Comparison of ENCODE assay signal across 21 cellular contexts in the genomic region with DNA sequence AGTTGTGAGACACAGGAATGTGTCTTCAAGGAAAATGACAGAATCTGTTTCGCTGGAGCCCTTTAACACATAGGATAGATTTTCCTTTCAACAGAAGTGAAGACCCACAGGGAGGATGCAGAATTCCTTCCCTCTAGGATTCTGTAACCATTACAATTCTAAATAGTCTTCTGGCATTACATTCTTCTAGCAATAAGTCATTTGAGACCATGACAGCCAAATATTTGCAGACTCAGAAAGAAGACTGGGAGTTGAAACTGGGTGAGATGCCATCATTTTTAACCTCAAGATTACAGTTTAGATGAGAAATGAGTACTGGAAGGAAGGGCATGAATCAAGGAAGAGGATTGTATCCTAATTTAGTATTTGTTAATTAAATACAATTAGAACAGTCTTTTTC.
DNase-seq lines count a peak whose midpoint lies in the region; ATAC-seq, FAIRE-seq and TF ChIP-seq lines count a peak whose summit lies in the region.
"Had no signal": no experiment of that assay in that cellular context is flagged by ENCODE, and none has a peak within 500 bp of the region (broad histone marks: within the 10 kb centered on the region; RNA-seq: fewer than 3 reads in every experiment).

No MANE protein-coding gene starts in this region.

- no peaks in the 10 kb centered on the region for H3K4me1 Mint-ChIP-seq in activated CD4-positive, alpha-beta T cell treated with anti-CD3 and anti-CD28 coated beads, Interleukin-2, amount 10 ng/mL, durations not matched to agents 24 days and 14 days
- H3K4me1 Mint-ChIP-seq: activated CD4-positive, alpha-beta T cell treated with anti-CD3 and anti-CD28 coated beads, Interleukin-2, amount 10 ng/mL, durations not matched to agents 7 days and 5 days; activated naive CD4-positive, alpha-beta T cell treated with anti-CD3 and anti-CD28 coated beads, Interleukin-2, amount 10 ng/mL, durations not matched to agents 7 days and 5 days; immature natural killer cell had no signal

- no peak overlapping the region for H3K27ac Mint-ChIP-seq in activated CD4-positive, alpha-beta T cell treated with anti-CD3 and anti-CD28 coated beads, Interleukin-2, amount 10 ng/mL, durations not matched to agents 24 days and 14 days
- H3K27ac Mint-ChIP-seq: activated CD4-positive, alpha-beta T cell treated with anti-CD3 and anti-CD28 coated beads, Interleukin-2, amount 10 ng/mL, durations not matched to agents 7 days and 5 days; activated naive CD4-positive, alpha-beta T cell treated with anti-CD3 and anti-CD28 coated beads, Interleukin-2, amount 10 ng/mL, durations not matched to agents 7 days and 5 days; immature natural killer cell; stimulated activated naive CD8-positive, alpha-beta T cell treated with anti-CD3 and anti-CD28 coated beads, Interleukin-15, Interleukin-2, amounts not matched to agents 100 ng/mL and 50 ng/mL, for 24 hours had no signal

- no peak for FAIRE-seq in H54 (lab: Jason Lieb, UNC)
- FAIRE-seq: A549, TTC549, urothelium cell line had no signal

- no peak for ATAC-seq in HG02981 (IDR thresholded peaks at IDR 0.05; ENCODE audit: unreplicated experiment)
- ATAC-seq: A549 had no signal

- DNase-seq in ACHN, result peak; percentile 74
- peak; percentile 61 for DNase-seq in HS-27A (ENCODE audit: low read depth)
- DNase-seq in astrocyte of the hippocampus (ENCODE audit: low read depth, low spot score), result peak; percentile 81
- DNase-seq in iris pigment epithelial cell (ENCODE audit: low read depth), result peak; percentile 76
- DNase-seq in activated CD4-positive, alpha-beta T cell treated with anti-CD3 and anti-CD28 coated beads, Interleukin-2, amount 10 ng/mL, durations not matched to agents 24 days and 14 days, result no peak
- no peak for DNase-seq in T1000 (lab: John Stamatoyannopoulos, UW)
- DNase-seq in H54 (ENCODE audit: insufficient read length, low spot score), result no peak
- DNase-seq: activated CD4-positive, alpha-beta T cell treated with anti-CD3 and anti-CD28 coated beads, Interleukin-2, amount 10 ng/mL, durations not matched to agents 7 days and 5 days; activated naive CD4-positive, alpha-beta T cell treated with anti-CD3 and anti-CD28 coated beads, Interleukin-2, amount 10 ng/mL, durations not matched to agents 7 days and 5 days; activated T-cell treated with anti-CD3 and anti-CD28 coated beads for 4 hours; central memory CD4-positive, alpha-beta T cell; COR-L47; GDM1; immature natural killer cell; NCI-H2081; NCI-H748 treated with DMSO at 0.1 percent for 48 hours had no signal

- peaks cover 7% of the 10 kb centered on the region for H3K27me3 Mint-ChIP-seq in activated CD4-positive, alpha-beta T cell treated with anti-CD3 and anti-CD28 coated beads, Interleukin-2, amount 10 ng/mL, durations not matched to agents 24 days and 14 days

- H3K4me3 Mint-ChIP-seq in activated CD4-positive, alpha-beta T cell treated with anti-CD3 and anti-CD28 coated beads, Interleukin-2, amount 10 ng/mL, durations not matched to agents 24 days and 14 days, result no peak overlapping the region
- H3K4me3 Mint-ChIP-seq: activated CD4-positive, alpha-beta T cell treated with anti-CD3 and anti-CD28 coated beads, Interleukin-2, amount 10 ng/mL, durations not matched to agents 7 days and 5 days; activated naive CD4-positive, alpha-beta T cell treated with anti-CD3 and anti-CD28 coated beads, Interleukin-2, amount 10 ng/mL, durations not matched to agents 7 days and 5 days; immature natural killer cell; stimulated activated naive CD8-positive, alpha-beta T cell treated with anti-CD3 and anti-CD28 coated beads, Interleukin-15, Interleukin-2, amounts not matched to agents 100 ng/mL and 50 ng/mL, for 24 hours had no signal

- H3K36me3 Mint-ChIP-seq in activated CD4-positive, alpha-beta T cell treated with anti-CD3 and anti-CD28 coated beads, Interleukin-2, amount 10 ng/mL, durations not matched to agents 24 days and 14 days (ENCODE audit: low read depth), result no peaks in the 10 kb centered on the region
- H3K36me3 Mint-ChIP-seq: activated naive CD4-positive, alpha-beta T cell treated with anti-CD3 and anti-CD28 coated beads, Interleukin-2, amount 10 ng/mL, durations not matched to agents 7 days and 5 days; immature natural killer cell had no signal

- no peaks in the 10 kb centered on the region for H3K9me3 Mint-ChIP-seq in activated CD4-positive, alpha-beta T cell treated with anti-CD3 and anti-CD28 coated beads, Interleukin-2, amount 10 ng/mL, durations not matched to agents 24 days and 14 days
- H3K9me3 Mint-ChIP-seq: activated CD4-positive, alpha-beta T cell treated with anti-CD3 and anti-CD28 coated beads, Interleukin-2, amount 10 ng/mL, durations not matched to agents 7 days and 5 days; activated naive CD4-positive, alpha-beta T cell treated with anti-CD3 and anti-CD28 coated beads, Interleukin-2, amount 10 ng/mL, durations not matched to agents 7 days and 5 days; immature natural killer cell; stimulated activated naive CD8-positive, alpha-beta T cell treated with anti-CD3 and anti-CD28 coated beads, Interleukin-15, Interleukin-2, amounts not matched to agents 100 ng/mL and 50 ng/mL, for 24 hours had no signal

- intact Hi-C loops in activated CD4-positive, alpha-beta T cell treated with anti-CD3 and anti-CD28 coated beads, Interleukin-2, amount 10 ng/mL, durations not matched to agents 24 days and 14 days (cut with micrococcal nuclease), result no loop called here

- TF ChIP-seq POLR2A in H54 (IDR thresholded peaks at IDR 0.05; ENCODE audit: low read depth, low read length), result no peak

- in situ Hi-C loops in ACHN (cut with HindIII; ENCODE audit: low pct_ligation_motif_present, low pct_unique_long_range_greater_than_20kb, low sequenced_read_pairs), result no loop called here

Comparison
In these comparisons a context has a peak if more than half of its experiments do, and no peak if none do; other contexts are left out.
1. DNase-seq: peak in ACHN (single experiment), HS-27A (single experiment), astrocyte of the hippocampus (single experiment) and iris pigment epithelial cell (single experiment); none in activated CD4-positive, alpha-beta T cell treated with anti-CD3 and anti-CD28 coated beads, Interleukin-2, amount 10 ng/mL, durations not matched to agents 24 days and 14 days (single experiment), T1000 (single experiment) and H54 (single experiment).